Comparison of ENCODE assay signal across 10 cellular contexts in genomic region chr10:86958831-86959736, GRCh38. TPM values are rescaled to one million over a fixed set of nuclear protein-coding genes. Genes with fewer than 3 reads are reported as not detected.
DNase-seq lines count a peak whose midpoint lies in the region; ATAC-seq, FAIRE-seq and TF ChIP-seq lines count a peak whose summit lies in the region.
"Had no signal": no experiment of that assay in that cellular context is flagged by ENCODE, and none has a peak within 500 bp of the region (broad histone marks: within the 10 kb centered on the region; RNA-seq: fewer than 3 reads in every experiment).

No MANE protein-coding gene starts in this region.

- H3K4me1 Mint-ChIP-seq in Calu3 (ENCODE audit: low read depth, unreplicated experiment) = peaks cover 9% of the 10 kb centered on the region
- H3K4me1 Mint-ChIP-seq in naive thymus-derived CD8-positive, alpha-beta T cell = peaks cover 0 to 6% (median under 1%) of the 10 kb centered on the region in 4 donors

- peak overlapping the region; percentile 35 for H3K4me3 Mint-ChIP-seq in Calu3 (ENCODE audit: low read depth, unreplicated experiment)
- H3K4me3 Mint-ChIP-seq in naive thymus-derived CD8-positive, alpha-beta T cell = no peak overlapping the region

- CTCF ChIA-PET in Calu3 (lab: Charles Lee) = no interaction called here

- intact Hi-C loops in Calu3 (cut with micrococcal nuclease; ENCODE audit: unreplicated experiment) = no loop called here
- intact Hi-C loops in pancreas (cut with DNase I) = no loop called here

- no peaks in the 10 kb centered on the region for H3K27me3 Mint-ChIP-seq in Calu3 (ENCODE audit: unreplicated experiment)
- H3K27me3 Mint-ChIP-seq in naive thymus-derived CD8-positive, alpha-beta T cell = no peaks in the 10 kb centered on the region

- H3K36me3 ChIP-seq in pancreas = no peaks in the 10 kb centered on the region

- H3K4me1 ChIP-seq in pancreas = no peaks in the 10 kb centered on the region

- H3K36me3 Mint-ChIP-seq in Calu3 (ENCODE audit: insufficient read depth, unreplicated experiment) = peaks cover 6% of the 10 kb centered on the region
- H3K36me3 Mint-ChIP-seq in naive thymus-derived CD8-positive, alpha-beta T cell = no peaks in the 10 kb centered on the region

- H3K27me3 ChIP-seq in pancreas = no peaks in the 10 kb centered on the region

- DNase-seq in Calu3 = peak; percentile 51
- peak; percentile 51 for DNase-seq in fibroblast of the conjunctiva (ENCODE audit: low read depth)
- DNase-seq in pancreas = peak in 3 of 6 donors; percentile 22 to 66 (median 53)
- no peak for DNase-seq in KG1 (lab: John Stamatoyannopoulos, UW)
- no peak for DNase-seq in SIG-M5 (lab: John Stamatoyannopoulos, UW)
- DNase-seq in naive thymus-derived CD8-positive, alpha-beta T cell = no peak
- DNase-seq: activated CD4-positive, alpha-beta T cell treated with anti-CD3 and anti-CD28 coated beads for 48 hours had no signal

- H3K27ac ChIP-seq in pancreas = no peak overlapping the region
- H3K27ac ChIP-seq: HL-60 had no signal

- peak; percentile 70 for ATAC-seq in SK-N-SH treated with all-trans-retinoic acid at 6 μM for 48 hours
- ATAC-seq in pancreas = peak in 3 of 4 donors; percentile 21 to 43 (median 36)
- ATAC-seq in naive thymus-derived CD8-positive, alpha-beta T cell = no peak
- no peak for ATAC-seq in HG03039 (IDR thresholded peaks at IDR 0.05; ENCODE audit: unreplicated experiment)

- peak overlapping the region in 1 of 4 donors; percentile 10 for H3K4me3 ChIP-seq in pancreas

- H3K27ac Mint-ChIP-seq in Calu3 (ENCODE audit: unreplicated experiment) = no peak overlapping the region
- peak overlapping the region in 2 of 10 donors; percentile 18 to 52 for H3K27ac Mint-ChIP-seq in naive thymus-derived CD8-positive, alpha-beta T cell

- POLR2A ChIA-PET in naive thymus-derived CD8-positive, alpha-beta T cell (lab: Charles Lee) = interaction anchor here (0.9 to 1.4 kb wide), 2 partner anchors 9 to 10 kb away, joined by 3 to 6 read pairs; partner anchors contain the start of gene ADIRF

- no peak for TF ChIP-seq CTCF in Calu3 (IDR thresholded peaks at IDR 0.05; ENCODE audit: unreplicated experiment)
- no peak for TF ChIP-seq CTCF in pancreas (IDR thresholded peaks at IDR 0.05)

- no TSS peak for BruUV-seq in Calu3 (replicated peaks; lab: Mats Ljungman, UMichigan)

- no peak for FAIRE-seq in pancreas (lab: Jason Lieb, UNC)

- 70 to 73% methylated on average over 17 of the region's 17 CpGs for WGBS in pancreas, 2 donors

- no peaks in the 10 kb centered on the region for H3K9me3 ChIP-seq in pancreas

- H3K9me3 Mint-ChIP-seq in Calu3 (ENCODE audit: low read depth, unreplicated experiment) = no peaks in the 10 kb centered on the region
- peaks cover 0 to under 1% (median 0%) of the 10 kb centered on the region in 9 donors for H3K9me3 Mint-ChIP-seq in naive thymus-derived CD8-positive, alpha-beta T cell

TF ChIP-seq in SK-N-SH treated with all-trans-retinoic acid at 6 μM for 48 hours, 23 proteins besides CTCF, POLR2A, EP300 and RAD21:
- no peak for TF ChIP-seq ARNTL (CRISPR knock-in tag; IDR thresholded peaks at IDR 0.05; ENCODE audit: borderline replicate concordance, low read depth)
- no peak for TF ChIP-seq OSR1 (CRISPR knock-in tag; IDR thresholded peaks at IDR 0.05)
- TF ChIP-seq RARB (CRISPR knock-in tag; IDR thresholded peaks at IDR 0.05) = no peak
TF ChIP-seq in SK-N-SH treated with all-trans-retinoic acid at 6 μM for 48 hours: peak in this region for 0.

RNA-seq across cellular contexts. Expression of gene SNCG, which starts 0.7 kb away (rescaled TPM):
- total RNA-seq in Calu3 (2022) (7.2 and 11.3 TPM in 2 replicates), pancreas (1 to 10 TPM; 1.2 to 3.0 (median 1.7) TPM)
- polyA plus RNA-seq in pancreas = 10 to 100 TPM; 20.2 to 20.3 TPM
- total RNA-seq in naive thymus-derived CD8-positive, alpha-beta T cell = under 1 TPM in 1 of 2 experiments, not detected in 1; 0.58 TPM
- not detected for polyA plus RNA-seq in naive thymus-derived CD8-positive, alpha-beta T cell

RNA-seq across cellular contexts. Expression of gene MMRN2, which starts 1.7 kb away (rescaled TPM):
- total RNA-seq in Calu3 (2022) (0.83 TPM in 1 of 2 replicates, not detected in the other), pancreas (1 to 10 TPM; 3.4 to 7.4 (median 5.1) TPM)
- polyA plus RNA-seq in pancreas = 1 to 10 TPM; 3.2 to 5.2 TPM
- total RNA-seq in naive thymus-derived CD8-positive, alpha-beta T cell = 1 to 10 TPM in 1 of 2 experiments, not detected in 1; 1.2 TPM
- polyA plus RNA-seq in naive thymus-derived CD8-positive, alpha-beta T cell = under 1 TPM in 2 of 3 donors, not detected in 1; 0.11 to 0.74 TPM

RNA-seq across cellular contexts. Expression of gene ADIRF, which starts 9.2 kb away (rescaled TPM):
- total RNA-seq in Calu3 (2022) (2.2 TPM in 1 of 2 replicates, not detected in the other), pancreas (10 to 100 TPM in 4 of 6 donors, 1 to 10 TPM in 2; 7.0 to 16.5 (median 10.5) TPM)
- polyA plus RNA-seq in pancreas = 100 to 1,000 TPM in 1 of 2 donors, 10 to 100 TPM in 1; 84.9 to 111 TPM
- total RNA-seq in naive thymus-derived CD8-positive, alpha-beta T cell = not detected
- polyA plus RNA-seq in naive thymus-derived CD8-positive, alpha-beta T cell = not detected

Comparison
In these comparisons a context has a peak if more than half of its experiments do, and no peak if none do; other contexts are left out.
1. DNase-seq: peak in Calu3 (single experiment) and fibroblast of the conjunctiva (single experiment); none in KG1 (single experiment), SIG-M5 (single experiment) and naive thymus-derived CD8-positive, alpha-beta T cell (0 of 10).
2. ATAC-seq: peak in SK-N-SH treated with all-trans-retinoic acid at 6 μM for 48 hours (single experiment) and pancreas (3 of 4); none in naive thymus-derived CD8-positive, alpha-beta T cell (0 of 2) and HG03039 (single experiment).